Comparison of ENCODE assay signal across 8 cellular contexts in the genomic region with DNA sequence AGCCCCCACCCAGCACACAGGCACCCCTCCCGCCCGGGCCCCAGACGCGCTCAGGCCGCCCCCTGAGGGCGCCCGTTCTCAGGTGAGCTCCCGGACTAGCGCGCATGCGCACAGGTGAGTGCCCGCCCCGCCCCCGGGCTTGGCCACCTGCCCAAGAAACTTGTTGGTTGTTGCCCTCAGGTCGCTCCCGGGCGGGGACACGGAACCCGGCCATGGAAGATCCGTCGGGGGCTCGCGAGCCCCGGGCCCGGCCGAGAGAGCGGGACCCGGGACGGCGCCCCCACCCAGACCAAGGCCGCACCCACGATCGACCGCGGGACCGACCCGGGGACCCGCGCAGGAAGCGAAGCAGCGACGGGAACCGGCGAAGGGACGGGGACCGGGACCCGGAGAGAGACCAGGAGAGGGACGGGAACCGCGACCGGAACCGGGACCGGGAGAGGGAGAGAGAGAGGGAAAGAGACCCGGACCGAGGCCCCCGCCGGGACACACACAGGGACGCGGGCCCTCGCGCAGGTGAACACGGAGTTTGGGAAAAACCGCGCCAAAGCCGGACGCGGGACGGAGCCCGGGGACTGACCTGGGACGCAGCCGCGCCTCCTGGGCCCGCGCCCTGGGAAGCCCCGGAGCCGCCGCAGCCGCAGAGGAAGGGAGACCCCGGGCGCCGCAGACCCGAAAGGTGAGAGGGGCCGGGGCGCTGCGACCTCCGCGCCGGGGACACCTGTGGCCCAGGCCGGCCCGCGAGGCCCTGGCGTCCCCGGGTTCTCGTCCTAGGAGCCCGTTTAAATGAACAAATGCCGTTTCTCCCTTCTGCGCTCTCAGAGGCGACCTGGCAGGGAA. TPM values are rescaled to one million over a fixed set of nuclear protein-coding genes. Genes with fewer than 3 reads are reported as not detected.
DNase-seq lines count a peak whose midpoint lies in the region; ATAC-seq and TF ChIP-seq lines count a peak whose summit lies in the region.

A gene with protein sequence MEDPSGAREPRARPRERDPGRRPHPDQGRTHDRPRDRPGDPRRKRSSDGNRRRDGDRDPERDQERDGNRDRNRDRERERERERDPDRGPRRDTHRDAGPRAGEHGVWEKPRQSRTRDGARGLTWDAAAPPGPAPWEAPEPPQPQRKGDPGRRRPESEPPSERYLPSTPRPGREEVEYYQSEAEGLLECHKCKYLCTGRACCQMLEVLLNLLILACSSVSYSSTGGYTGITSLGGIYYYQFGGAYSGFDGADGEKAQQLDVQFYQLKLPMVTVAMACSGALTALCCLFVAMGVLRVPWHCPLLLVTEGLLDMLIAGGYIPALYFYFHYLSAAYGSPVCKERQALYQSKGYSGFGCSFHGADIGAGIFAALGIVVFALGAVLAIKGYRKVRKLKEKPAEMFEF (plus strand): TSS at position 167 of the 840 bp plus-strand sequence. CDS start 46 bp downstream, at position 213.

- H3K4me3 ChIP-seq in BJ (ENCODE audit: low read depth, low read length) (peak within 1 kb of the TSS; percentile 26), fibroblast of lung (replicated peaks in 1 of 4; ENCODE audit: control extremely low read depth in 1 of 4, insufficient read depth in 1 of 4, low read depth in 3 of 4, low read length in 4 of 4) (peak within 1 kb of the TSS in 2 of 4 experiments; percentile 15 to 41), trophoblast cell (ENCODE audit: low read depth, low read length) (peak within 1 kb of the TSS; percentile 89)

- H3K4me2 ChIP-seq in fibroblast of lung (ENCODE audit: extremely low read depth, insufficient read depth, low read length) (peak within 1 kb of the TSS; percentile 51), trophoblast cell (ENCODE audit: low read length) (peak within 1 kb of the TSS; percentile 76)

- no peak within 1 kb of the TSS for H2AFZ ChIP-seq in fibroblast of lung (ENCODE audit: low read length)
- peak within 1 kb of the TSS; percentile 81 for H2AFZ ChIP-seq in trophoblast cell (ENCODE audit: insufficient read depth, low read length, poor library complexity)

- CTCF ChIA-PET in BJ (lab: Yijun Ruan, JAX): no interaction called here
- CTCF ChIA-PET in activated CD8-positive, alpha-beta T cell treated with anti-CD3 and anti-CD28 coated beads for 36 hours (lab: Charles Lee): no interaction called here

- H3K9ac ChIP-seq in fibroblast of lung (ENCODE audit: insufficient read depth, low read length): no peak within 1 kb of the TSS
- peak within 1 kb of the TSS; percentile 79 for H3K9ac ChIP-seq in trophoblast cell (ENCODE audit: low read length)

- H3K27me3 ChIP-seq in BJ (ENCODE audit: control insufficient read depth, insufficient read depth, low read length) (peaks cover 15% of the 10 kb centered on the region), fibroblast of lung (ENCODE audit: control insufficient read depth, insufficient read depth, low read length) (peaks cover 20% of the 10 kb centered on the region), trophoblast cell (ENCODE audit: insufficient read depth, low read length) (no peaks in the 10 kb centered on the region)

- H3K9me3 ChIP-seq in fibroblast of lung (ENCODE audit: control insufficient read depth, insufficient read depth, low read depth, low read length) (no peaks in the 10 kb centered on the region), trophoblast cell (ENCODE audit: insufficient read depth, low read depth, low read length) (no peaks in the 10 kb centered on the region)

- peaks cover 16% of the 10 kb centered on the region for H3K27me3 Mint-ChIP-seq in activated CD8-positive, alpha-beta T cell treated with anti-CD3 and anti-CD28 coated beads for 36 hours

- peak within 1 kb of the TSS; percentile 38 for H2BK5ac ChIP-seq in trophoblast cell (ENCODE audit: low read depth, low read length, poor library complexity)

- H3K14ac ChIP-seq in trophoblast cell (ENCODE audit: low read length): peak within 1 kb of the TSS; percentile 18

- intact Hi-C loops in activated CD8-positive, alpha-beta T cell treated with anti-CD3 and anti-CD28 coated beads for 36 hours (cut with micrococcal nuclease): no loop called here

- no CpG with 5 or more reads among the region's 98 CpGs for WGBS in trophoblast cell (ENCODE audit: extremely low coverage, insufficient coverage, insufficient read length)

- no peak within 1 kb of the TSS for H2AK5ac ChIP-seq in trophoblast cell (ENCODE audit: low read length)

- H3K18ac ChIP-seq in trophoblast cell (ENCODE audit: low read length): peak within 1 kb of the TSS; percentile 14

- H2BK120ac ChIP-seq in trophoblast cell (ENCODE audit: insufficient read depth, low read length, poor library complexity): peak within 1 kb of the TSS; percentile 61

- DNase-seq in BJ (ENCODE audit: low read depth) (no peak), HuH-7 (ENCODE audit: low spot score) (peak; percentile 69), fibroblast of lung (ENCODE audit: low read depth in 2 of 2) (no peak), trophoblast cell (peak; percentile 76 to 86), CD1c-positive myeloid dendritic cell (ENCODE audit: extremely low spot score) (no peak), dermis blood vessel endothelial cell (no peak)
- DNase-seq in activated CD8-positive, alpha-beta T cell treated with anti-CD3 and anti-CD28 coated beads for 36 hours: peak; percentile 32

- peak within 1 kb of the TSS; percentile 50 for H4K91ac ChIP-seq in trophoblast cell (ENCODE audit: low read depth, low read length)

- H3K4me1 ChIP-seq in fibroblast of lung (ENCODE audit: control insufficient read depth, extremely low read depth, insufficient read depth, low read length): no peaks in the 10 kb centered on the region
- H3K4me1 ChIP-seq in trophoblast cell (ENCODE audit: control insufficient read depth in 1 of 2, insufficient read depth in 2 of 2, low read length in 2 of 2): peaks cover 11 to 12% of the 10 kb centered on the region in 2 experiments

- peaks cover 9% of the 10 kb centered on the region for H3K79me1 ChIP-seq in trophoblast cell (ENCODE audit: low read length)

- POLR2A ChIA-PET in BJ (lab: Charles Lee): no interaction called here
- POLR2A ChIA-PET in activated CD8-positive, alpha-beta T cell treated with anti-CD3 and anti-CD28 coated beads for 36 hours (lab: Charles Lee): no interaction called here

- H4K20me1 ChIP-seq in fibroblast of lung (ENCODE audit: control insufficient read depth, extremely low read depth, insufficient read depth, low read length): no peaks in the 10 kb centered on the region

- H3K4ac ChIP-seq in trophoblast cell (ENCODE audit: low read depth, low read length): peak within 1 kb of the TSS; percentile 52

- peak within 1 kb of the TSS; percentile 27 for H4K12ac ChIP-seq in trophoblast cell (ENCODE audit: low read depth, low read length)

- H3K36me3 Mint-ChIP-seq in activated CD8-positive, alpha-beta T cell treated with anti-CD3 and anti-CD28 coated beads for 36 hours (ENCODE audit: low read depth): no peaks in the 10 kb centered on the region

- H4K8ac ChIP-seq in trophoblast cell (ENCODE audit: low read depth, low read length): peak within 1 kb of the TSS; percentile 73

- H3K36me3 ChIP-seq in BJ (ENCODE audit: control insufficient read depth, insufficient read depth, low read length) (no peaks in the 10 kb centered on the region), fibroblast of lung (ENCODE audit: control insufficient read depth, insufficient read depth, low read length) (no peaks in the 10 kb centered on the region), trophoblast cell (ENCODE audit: control insufficient read depth in 1 of 2, insufficient read depth in 2 of 2, low read length in 2 of 2) (peaks cover 0 to 1% of the 10 kb centered on the region in 2 experiments)

- H3K23ac ChIP-seq in trophoblast cell (ENCODE audit: low read length): no peak within 1 kb of the TSS

- peaks cover 9% of the 10 kb centered on the region for H3K4me1 Mint-ChIP-seq in activated CD8-positive, alpha-beta T cell treated with anti-CD3 and anti-CD28 coated beads for 36 hours (ENCODE audit: low read depth)

- H3K27ac Mint-ChIP-seq in activated CD8-positive, alpha-beta T cell treated with anti-CD3 and anti-CD28 coated beads for 36 hours: no peak within 1 kb of the TSS

- no peak within 1 kb of the TSS for H3K4me3 Mint-ChIP-seq in activated CD8-positive, alpha-beta T cell treated with anti-CD3 and anti-CD28 coated beads for 36 hours

- no peaks in the 10 kb centered on the region for H3K9me3 Mint-ChIP-seq in activated CD8-positive, alpha-beta T cell treated with anti-CD3 and anti-CD28 coated beads for 36 hours

- H3K27ac ChIP-seq in fibroblast of lung (ENCODE audit: insufficient read depth, low read length) (no peak within 1 kb of the TSS), trophoblast cell (ENCODE audit: low read depth, low read length) (peak within 1 kb of the TSS; percentile 48)

- H2BK12ac ChIP-seq in trophoblast cell (ENCODE audit: low read length): no peak within 1 kb of the TSS

- H3K79me2 ChIP-seq in fibroblast of lung (ENCODE audit: control insufficient read depth, insufficient read depth, low read length) (no peaks in the 10 kb centered on the region), trophoblast cell (ENCODE audit: control insufficient read depth, insufficient read depth, low read length, poor library complexity) (peaks cover 5% of the 10 kb centered on the region)

- ATAC-seq in activated CD8-positive, alpha-beta T cell treated with anti-CD3 and anti-CD28 coated beads for 36 hours: peak; percentile 24
- ATAC-seq in HG02588 (IDR thresholded peaks at IDR 0.05; ENCODE audit: unreplicated experiment): no peak

- TF ChIP-seq CTCF in BJ (IDR thresholded peaks at IDR 0.05; ENCODE audit: insufficient read depth, low read depth, low read length) (no peak), fibroblast of lung (conservative IDR thresholded peaks at IDR 0.05 in 1 of 2, IDR thresholded peaks at IDR 0.05 in 1 of 2; ENCODE audit: low read depth in 1 of 2, low read length in 2 of 2) (no peak)
- TF ChIP-seq CTCF in activated CD8-positive, alpha-beta T cell treated with anti-CD3 and anti-CD28 coated beads for 36 hours (IDR thresholded peaks at IDR 0.05): no peak

RNA-seq across cellular contexts. Expression of the gene that starts here (rescaled TPM):
- not detected in 2 replicates for polyA plus RNA-seq in BJ (2011; rRNA removed)
- polyA minus RNA-seq in BJ (2011; rRNA and poly(A)+ RNA removed): not detected in 2 replicates
- not detected for total RNA-seq in activated CD8-positive, alpha-beta T cell treated with anti-CD3 and anti-CD28 coated beads for 36 hours
- not detected in 2 replicates for total RNA-seq in fibroblast of lung
- polyA plus RNA-seq in fibroblast of lung: not detected in 2 replicates
- polyA plus RNA-seq in fibroblast of lung (2012): not detected in 2 replicates
- not detected in 2 replicates for polyA minus RNA-seq in fibroblast of lung (ENCODE audit: low replicate concordance)
- polyA plus RNA-seq in trophoblast cell (2013): 13.9 and 14.0 TPM in 2 replicates
- not detected in 2 replicates for total RNA-seq in dermis blood vessel endothelial cell

Comparison
In these comparisons a context has a peak if more than half of its experiments do, and no peak if none do; other contexts are left out.
1. Peak in DNase-seq and ATAC-seq in activated CD8-positive, alpha-beta T cell treated with anti-CD3 and anti-CD28 coated beads for 36 hours; RNA of the gene not detected or under 1 TPM.
2. DNase-seq: peak in HuH-7 (single experiment) and trophoblast cell (2 of 2); none in BJ (single experiment), fibroblast of lung (0 of 2), CD1c-positive myeloid dendritic cell (single experiment) and dermis blood vessel endothelial cell (single experiment).